Comparison of ENCODE assay signal across 14 cellular contexts in genomic region chr3:66692751-66693140, GRCh38.
"Had no signal": no experiment of that assay in that cellular context is flagged by ENCODE, and none has a peak within 500 bp of the region (broad histone marks: within the 10 kb centered on the region; RNA-seq: fewer than 3 reads in every experiment).

No MANE protein-coding gene starts in this region.

- H3K27ac Mint-ChIP-seq: activated CD4-positive, alpha-beta T cell treated with anti-CD3 and anti-CD28 coated beads, Interleukin-2, amount 10 ng/mL, durations not matched to agents 24 days and 14 days; activated naive CD8-positive, alpha-beta T cell treated with anti-CD3 and anti-CD28 coated beads for 36 hours; stimulated activated naive B cell treated with anti-CD40 and anti-IgM and Interleukin-4, amounts not matched to agents 10 μg/mL and 1 μg/mL and 100 μg/mL, for 72 hours had no signal

- H3K27ac ChIP-seq: foreskin keratinocyte, upper lobe of left lung had no signal

- H3K36me3 Mint-ChIP-seq: activated naive CD8-positive, alpha-beta T cell treated with anti-CD3 and anti-CD28 coated beads for 36 hours; stimulated activated naive B cell treated with anti-CD40 and anti-IgM and Interleukin-4, amounts not matched to agents 10 μg/mL and 1 μg/mL and 100 μg/mL, for 72 hours had no signal

- ATAC-seq: esophagus mucosa; foreskin keratinocyte; stimulated activated naive B cell treated with anti-CD40 and anti-IgM and Interleukin-4, amounts not matched to agents 10 μg/mL and 1 μg/mL and 100 μg/mL, for 72 hours had no signal

- H3K4me1 Mint-ChIP-seq: activated CD4-positive, alpha-beta T cell treated with anti-CD3 and anti-CD28 coated beads, Interleukin-2, amount 10 ng/mL, durations not matched to agents 24 days and 14 days; activated naive CD8-positive, alpha-beta T cell treated with anti-CD3 and anti-CD28 coated beads for 36 hours; stimulated activated naive B cell treated with anti-CD40 and anti-IgM and Interleukin-4, amounts not matched to agents 10 μg/mL and 1 μg/mL and 100 μg/mL, for 72 hours had no signal

- H3K9me3 Mint-ChIP-seq: activated CD4-positive, alpha-beta T cell treated with anti-CD3 and anti-CD28 coated beads, Interleukin-2, amount 10 ng/mL, durations not matched to agents 24 days and 14 days; activated naive CD8-positive, alpha-beta T cell treated with anti-CD3 and anti-CD28 coated beads for 36 hours; stimulated activated naive B cell treated with anti-CD40 and anti-IgM and Interleukin-4, amounts not matched to agents 10 μg/mL and 1 μg/mL and 100 μg/mL, for 72 hours had no signal

- H3K36me3 ChIP-seq: upper lobe of left lung had no signal

- H3K4me3 Mint-ChIP-seq: activated CD4-positive, alpha-beta T cell treated with anti-CD3 and anti-CD28 coated beads, Interleukin-2, amount 10 ng/mL, durations not matched to agents 24 days and 14 days; activated naive CD8-positive, alpha-beta T cell treated with anti-CD3 and anti-CD28 coated beads for 36 hours; stimulated activated naive B cell treated with anti-CD40 and anti-IgM and Interleukin-4, amounts not matched to agents 10 μg/mL and 1 μg/mL and 100 μg/mL, for 72 hours had no signal

- H3K27me3 ChIP-seq: dorsolateral prefrontal cortex, foreskin keratinocyte, upper lobe of left lung had no signal

- H3K4me1 ChIP-seq: foreskin keratinocyte, upper lobe of left lung had no signal

- H3K9me3 ChIP-seq: upper lobe of left lung had no signal

- H3K4me3 ChIP-seq: upper lobe of left lung had no signal

- DNase-seq: activated CD4-positive, alpha-beta T cell treated with anti-CD3 and anti-CD28 coated beads, Interleukin-2, amount 10 ng/mL, durations not matched to agents 24 days and 14 days; activated CD4-positive, CD25-positive, alpha-beta regulatory T cell; activated CD8-positive, alpha-beta memory T cell treated with anti-CD3 and anti-CD28 coated beads for 24 hours; activated naive CD8-positive, alpha-beta T cell treated with anti-CD3 and anti-CD28 coated beads for 36 hours; dorsolateral prefrontal cortex; head of caudate nucleus; mesendoderm; stimulated activated CD4-positive, alpha-beta T cell treated with anti-CD3 and anti-CD28 coated beads, Interleukin-15, amount 100 ng/mL, for 24 hours; stimulated activated CD4-positive, alpha-beta T cell treated with anti-CD3 and anti-CD28 coated beads, Interleukin-4, amount 100 ng/mL, for 1 hour; stimulated activated naive B cell treated with anti-CD40 and anti-IgM and Interleukin-4, amounts not matched to agents 10 μg/mL and 1 μg/mL and 100 μg/mL, for 72 hours; SW 1271; upper lobe of left lung had no signal
